12 cellular contexts compared by ENCODE assay signal in the genomic region with DNA sequence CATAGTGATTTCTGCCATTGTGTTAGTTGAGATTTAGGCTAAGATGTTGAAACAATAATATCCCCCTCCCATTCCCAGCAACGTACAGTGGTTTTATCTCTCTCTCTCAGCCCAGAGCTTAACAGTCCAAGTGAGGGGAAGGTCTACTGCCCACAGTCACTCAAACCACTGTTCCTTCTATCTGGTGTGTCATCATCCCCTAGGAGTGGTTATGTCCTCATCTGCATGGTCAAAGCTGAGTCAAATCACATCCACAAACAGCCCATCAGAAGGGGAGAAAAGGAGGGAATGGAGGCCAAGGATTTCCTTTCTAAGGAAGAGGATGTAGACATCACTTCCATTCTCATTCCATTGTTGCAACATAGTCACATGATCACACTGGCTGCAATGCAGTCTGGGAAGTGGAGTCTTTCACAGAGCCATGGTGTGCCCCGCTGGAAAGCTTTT. TPM values are rescaled to one million over a fixed set of nuclear protein-coding genes. Genes with fewer than 3 reads are reported as not detected.
A peak's percentile ranks its signal among the peaks of the same experiment; 100 is the strongest.
DNase-seq lines count a peak whose midpoint lies in the region; ATAC-seq and TF ChIP-seq lines count a peak whose summit lies in the region.
"Had no signal": no experiment of that assay in that cellular context is flagged by ENCODE, and none has a peak within 500 bp of the region (broad histone marks: within the 10 kb centered on the region; RNA-seq: fewer than 3 reads in every experiment).

No MANE protein-coding gene starts in this region.

- H3K9ac ChIP-seq in fibroblast of lung (ENCODE audit: insufficient read depth, low read length) (no peak overlapping the region), smooth muscle cell (ENCODE audit: low read depth) (no peak overlapping the region)

- no peak for DNase-seq in T-helper 2 cell treated with Interferon-gamma antibody and Interleukin-4, amounts not matched to agents 5 μg/mL and 100 μg/mL, for 36 hours (ENCODE audit: low spot score)
- DNase-seq in T-helper 2 cell (no peak), SK-MEL-5 (ENCODE audit: low read depth, low spot score) (peak; percentile 26), fibroblast of lung (ENCODE audit: low read depth in 2 of 2) (peak; percentile 17 to 41), smooth muscle cell (lab: John Stamatoyannopoulos, UW; ENCODE audit: unreplicated experiment) (no peak), T-helper 17 cell (no peak), WERI-Rb-1 (no peak)
- DNase-seq: hippocampal formation, NCI-H1436 had no signal

- H3K9me3 Mint-ChIP-seq in T-helper 2 cell treated with Interferon-gamma antibody and Interleukin-4, amounts not matched to agents 5 μg/mL and 100 μg/mL, for 36 hours = peaks cover 8% of the 10 kb centered on the region

- H3K4me2 ChIP-seq in fibroblast of lung (ENCODE audit: extremely low read depth, insufficient read depth, low read length) (no peak overlapping the region), smooth muscle cell (no peak overlapping the region)

- H3K79me2 ChIP-seq in fibroblast of lung (ENCODE audit: control insufficient read depth, insufficient read depth, low read length) = no peaks in the 10 kb centered on the region
- no peaks in the 10 kb centered on the region for H3K79me2 ChIP-seq in smooth muscle cell (ENCODE audit: low read depth)

- no peaks in the 10 kb centered on the region for H3K36me3 ChIP-seq in fibroblast of lung (ENCODE audit: control insufficient read depth, insufficient read depth, low read length)
- H3K36me3 ChIP-seq in smooth muscle cell (ENCODE audit: low read depth) = no peaks in the 10 kb centered on the region
- H3K36me3 ChIP-seq in WERI-Rb-1 = no peaks in the 10 kb centered on the region

- H3K4me1 ChIP-seq in fibroblast of lung (ENCODE audit: control insufficient read depth, extremely low read depth, insufficient read depth, low read length) = no peaks in the 10 kb centered on the region
- no peaks in the 10 kb centered on the region for H3K4me1 ChIP-seq in smooth muscle cell (ENCODE audit: low read depth)

- 41% methylated on average over 2 of the region's 2 CpGs for WGBS in smooth muscle cell (ENCODE audit: low lambda C conversion rate)

- TF ChIP-seq CTCF in fibroblast of lung (conservative IDR thresholded peaks at IDR 0.05 in 1 of 2, IDR thresholded peaks at IDR 0.05 in 1 of 2; ENCODE audit: low read depth in 1 of 2, low read length in 2 of 2) (no peak), smooth muscle cell (IDR thresholded peaks at IDR 0.05; ENCODE audit: borderline replicate concordance, insufficient read depth, poor library complexity, severe bottlenecking) (no peak), WERI-Rb-1 (IDR thresholded peaks at IDR 0.05; ENCODE audit: low read depth, low read length) (no peak)

- H3K9me3 ChIP-seq in fibroblast of lung (ENCODE audit: control insufficient read depth, insufficient read depth, low read depth, low read length) = peaks cover 4% of the 10 kb centered on the region
- no peaks in the 10 kb centered on the region for H3K9me3 ChIP-seq in smooth muscle cell (replicated peaks; ENCODE audit: low read depth)
- H3K9me3 ChIP-seq in T-helper 17 cell (ENCODE audit: control insufficient read depth, low read length, poor library complexity, severe bottlenecking) = no peaks in the 10 kb centered on the region
- no peaks in the 10 kb centered on the region for H3K9me3 ChIP-seq in WERI-Rb-1 (ENCODE audit: severe bottlenecking)

- peaks cover 3% of the 10 kb centered on the region for H3K36me3 Mint-ChIP-seq in T-helper 2 cell treated with Interferon-gamma antibody and Interleukin-4, amounts not matched to agents 5 μg/mL and 100 μg/mL, for 36 hours (ENCODE audit: low read depth)
- H3K36me3 Mint-ChIP-seq in T-helper 17 cell (ENCODE audit: low read depth) = no peaks in the 10 kb centered on the region

- H3K27me3 Mint-ChIP-seq in T-helper 2 cell treated with Interferon-gamma antibody and Interleukin-4, amounts not matched to agents 5 μg/mL and 100 μg/mL, for 36 hours (ENCODE audit: low read depth) = no peaks in the 10 kb centered on the region
- H3K27me3 Mint-ChIP-seq in T-helper 17 cell = no peaks in the 10 kb centered on the region

- no peaks in the 10 kb centered on the region for H4K20me1 ChIP-seq in fibroblast of lung (ENCODE audit: control insufficient read depth, extremely low read depth, insufficient read depth, low read length)
- no peaks in the 10 kb centered on the region for H4K20me1 ChIP-seq in smooth muscle cell (ENCODE audit: low read depth)

- H2AFZ ChIP-seq in fibroblast of lung (ENCODE audit: low read length) (peak overlapping the region; percentile 36), smooth muscle cell (ENCODE audit: low read depth) (no peak overlapping the region)

- no peak overlapping the region for H3K27ac ChIP-seq in fibroblast of lung (ENCODE audit: insufficient read depth, low read length)
- peak overlapping the region; percentile 13 for H3K27ac ChIP-seq in smooth muscle cell (ENCODE audit: low read depth)
- H3K27ac ChIP-seq in WERI-Rb-1 = no peak overlapping the region
- H3K27ac ChIP-seq: 22Rv1 had no signal

- H3K4me1 Mint-ChIP-seq in T-helper 2 cell treated with Interferon-gamma antibody and Interleukin-4, amounts not matched to agents 5 μg/mL and 100 μg/mL, for 36 hours (ENCODE audit: low read depth) = peaks cover 43% of the 10 kb centered on the region
- peaks cover 31% of the 10 kb centered on the region for H3K4me1 Mint-ChIP-seq in T-helper 17 cell

- in situ Hi-C loops in SK-MEL-5 (cut with HindIII; ENCODE audit: low pct_unique_long_range_greater_than_20kb, low sequenced_read_pairs) = no loop called here

- H3K4me3 Mint-ChIP-seq in T-helper 2 cell treated with Interferon-gamma antibody and Interleukin-4, amounts not matched to agents 5 μg/mL and 100 μg/mL, for 36 hours = no peak overlapping the region
- no peak overlapping the region for H3K4me3 Mint-ChIP-seq in T-helper 17 cell

- ATAC-seq in HG03520 (IDR thresholded peaks at IDR 0.05; ENCODE audit: unreplicated experiment) (no peak), T-helper 17 cell (no peak)

- H3K27me3 ChIP-seq in fibroblast of lung (ENCODE audit: control insufficient read depth, insufficient read depth, low read length) (no peaks in the 10 kb centered on the region), smooth muscle cell (ENCODE audit: low read depth) (no peaks in the 10 kb centered on the region), WERI-Rb-1 (ENCODE audit: insufficient read depth, low read depth, severe bottlenecking) (no peaks in the 10 kb centered on the region)

- H3K4me3 ChIP-seq in fibroblast of lung (replicated peaks in 1 of 4; ENCODE audit: control extremely low read depth in 1 of 4, insufficient read depth in 1 of 4, low read depth in 3 of 4, low read length in 4 of 4) (no peak overlapping the region), smooth muscle cell (no peak overlapping the region), WERI-Rb-1 (ENCODE audit: low read depth, low read length) (no peak overlapping the region)

- H3F3A ChIP-seq in smooth muscle cell (ENCODE audit: low read depth) = peaks cover 6% of the 10 kb centered on the region

- H3K27ac Mint-ChIP-seq in T-helper 2 cell treated with Interferon-gamma antibody and Interleukin-4, amounts not matched to agents 5 μg/mL and 100 μg/mL, for 36 hours = peak overlapping the region; percentile 41
- H3K27ac Mint-ChIP-seq in T-helper 17 cell = no peak overlapping the region

RNA-seq across cellular contexts. Expression of a gene that starts 42.8 kb away (rescaled TPM):
- not detected in 2 replicates for total RNA-seq in SK-MEL-5 (2014; rRNA removed; shearing (Covaris generic))
- polyA plus RNA-seq in SK-MEL-5 (2015; cell fraction: cytosol; rRNA removed) = 0.04 TPM in 1 of 2 replicates, not detected in the other
- not detected in 2 replicates for polyA plus RNA-seq in SK-MEL-5 (2015; cell fraction: nucleus; rRNA removed)
- total RNA-seq in fibroblast of lung (not detected in 2 replicates), smooth muscle cell (7.3 and 15.8 TPM in 2 replicates), T-helper 17 cell (not detected)
- polyA plus RNA-seq in fibroblast of lung (not detected in 2 replicates), smooth muscle cell (2.4 and 5.3 TPM in 2 replicates)
- not detected in 2 replicates for polyA plus RNA-seq in fibroblast of lung (2012)
- not detected in 2 replicates for polyA minus RNA-seq in fibroblast of lung (ENCODE audit: low replicate concordance)
- total RNA-seq: subcutaneous adipose tissue had no signal

Comparison
In these comparisons a context has a peak if more than half of its experiments do, and no peak if none do; other contexts are left out.
1. DNase-seq: peak in SK-MEL-5 (single experiment) and fibroblast of lung (2 of 2); none in T-helper 2 cell treated with Interferon-gamma antibody and Interleukin-4, amounts not matched to agents 5 μg/mL and 100 μg/mL, for 36 hours (single experiment), T-helper 2 cell (0 of 5), smooth muscle cell (single experiment), T-helper 17 cell (0 of 3) and WERI-Rb-1 (single experiment).